8 cellular contexts compared by ENCODE assay signal in the genomic region with DNA sequence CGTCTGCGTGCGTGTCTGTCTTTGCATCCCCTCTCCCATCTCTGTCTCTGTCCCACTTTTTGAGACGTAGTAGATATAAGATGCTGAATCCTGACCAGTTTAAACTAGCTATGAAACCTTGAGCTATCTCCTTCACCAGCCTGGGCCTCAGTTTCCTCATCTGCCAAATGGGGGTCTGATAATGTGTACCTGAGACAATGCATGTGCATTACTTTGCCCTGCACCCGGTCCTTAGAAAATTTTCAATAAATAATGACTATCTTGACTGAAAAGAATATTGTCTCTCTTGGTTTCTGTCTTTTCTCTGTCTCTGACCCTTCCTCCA. TPM values are rescaled to one million over a fixed set of nuclear protein-coding genes. Genes with fewer than 3 reads are reported as not detected.
DNase-seq lines count a peak whose midpoint lies in the region; TF ChIP-seq lines count a peak whose summit lies in the region.

No MANE protein-coding gene starts in this region.

- no peak for TF ChIP-seq POLR2A in NB4 (IDR thresholded peaks at IDR 0.05; ENCODE audit: extremely low read depth, insufficient read length)

- H3K27ac ChIP-seq in ectodermal cell (ENCODE audit: insufficient read depth, low read depth, low read length, poor library complexity, severe bottlenecking) (no peak overlapping the region), neural cell (ENCODE audit: low read length) (peak overlapping the region; percentile 84)

- H3K9ac ChIP-seq in neural cell (ENCODE audit: low read length): peak overlapping the region; percentile 80

- no peaks in the 10 kb centered on the region for H4K20me1 ChIP-seq in neural cell (ENCODE audit: insufficient read depth)

- H3K9me3 ChIP-seq in ectodermal cell (ENCODE audit: control insufficient read depth, low read length) (no peaks in the 10 kb centered on the region), neural cell (ENCODE audit: low read length) (no peaks in the 10 kb centered on the region)

- peak overlapping the region; percentile 79 for H3K4me3 ChIP-seq in BJ (ENCODE audit: low read depth, low read length)
- peak overlapping the region; percentile 80 for H3K4me3 ChIP-seq in NB4 (ENCODE audit: low read depth, low read length)
- H3K4me3 ChIP-seq in ectodermal cell (ENCODE audit: insufficient read depth, low read depth, low read length): peak overlapping the region; percentile 67
- peak overlapping the region; percentile 80 for H3K4me3 ChIP-seq in neural cell (ENCODE audit: low read length)

- TF ChIP-seq CTCF in BJ (IDR thresholded peaks at IDR 0.05; ENCODE audit: insufficient read depth, low read depth, low read length) (no peak), NB4 (IDR thresholded peaks at IDR 0.05; ENCODE audit: low read depth, low read length) (no peak), neural cell (IDR thresholded peaks at IDR 0.05; ENCODE audit: poor library complexity, severe bottlenecking) (no peak)

- H3K36me3 ChIP-seq in BJ (ENCODE audit: control insufficient read depth, insufficient read depth, low read length): no peaks in the 10 kb centered on the region
- H3K36me3 ChIP-seq in ectodermal cell (ENCODE audit: control insufficient read depth, insufficient read depth, low read length): no peaks in the 10 kb centered on the region
- H3K36me3 ChIP-seq in neural cell (ENCODE audit: insufficient read depth, low read length): no peaks in the 10 kb centered on the region

- H3F3A ChIP-seq in neural cell (ENCODE audit: insufficient read depth, low read length, poor library complexity, severe bottlenecking): no peaks in the 10 kb centered on the region

- no peak for TF ChIP-seq EP300 in neural cell (conservative IDR thresholded peaks at IDR 0.05; ENCODE audit: poor library complexity, severe bottlenecking)

- CTCF ChIA-PET in BJ (lab: Yijun Ruan, JAX): no interaction called here

- TF ChIP-seq RAD21 in neural cell (conservative IDR thresholded peaks at IDR 0.05): no peak

- H3K9me2 ChIP-seq in neural cell (ENCODE audit: insufficient read depth, low read length): no peaks in the 10 kb centered on the region

- peak overlapping the region; percentile 76 for H3K4me2 ChIP-seq in neural cell (ENCODE audit: low read length)

- 0 to 1% methylated on average over 4 to 5 of the region's 5 CpGs for WGBS in ectodermal cell, 2 experiments

- peaks cover 8% of the 10 kb centered on the region for H3K79me2 ChIP-seq in neural cell (replicated peaks; ENCODE audit: insufficient read depth, low read length)

- H2AFZ ChIP-seq in neural cell (ENCODE audit: low read depth, low read length): no peak overlapping the region

- POLR2A ChIA-PET in BJ (lab: Charles Lee): no interaction called here

- no peak for DNase-seq in BJ (ENCODE audit: low read depth)
- DNase-seq in NB4 (ENCODE audit: low read depth): no peak
- DNase-seq in NCI-H524 treated with DMSO at 0.1 percent for 48 hours (lab: John Stamatoyannopoulos, UW): no peak
- DNase-seq in SIG-M5 treated with dmso at 0.1 percent for 504 hours (lab: John Stamatoyannopoulos, UW; ENCODE audit: unreplicated experiment): no peak
- no peak for DNase-seq in GOT3 (lab: John Stamatoyannopoulos, UW)
- no peak for DNase-seq in ureter (ENCODE audit: low spot score)

- no peaks in the 10 kb centered on the region for H3K4me1 ChIP-seq in ectodermal cell (ENCODE audit: control insufficient read depth, insufficient read depth, low read length)

- no peaks in the 10 kb centered on the region for H3K27me3 ChIP-seq in BJ (ENCODE audit: control insufficient read depth, insufficient read depth, low read length)
- no peaks in the 10 kb centered on the region for H3K27me3 ChIP-seq in ectodermal cell (ENCODE audit: control insufficient read depth, insufficient read depth, low read length, poor library complexity, severe bottlenecking)
- no peaks in the 10 kb centered on the region for H3K27me3 ChIP-seq in neural cell (ENCODE audit: insufficient read depth, low read depth, low read length)

TF ChIP-seq in neural cell, 6 proteins besides CTCF, POLR2A, EP300 and RAD21:
- no peak for TF ChIP-seq EZH2 (IDR thresholded peaks at IDR 0.05; ENCODE audit: borderline replicate concordance, insufficient read depth, low read length, poor library complexity, severe bottlenecking)
- TF ChIP-seq POLR2AphosphoS5 (IDR thresholded peaks at IDR 0.05): no peak
- TF ChIP-seq MXI1 (conservative IDR thresholded peaks at IDR 0.05; ENCODE audit: poor library complexity, severe bottlenecking): no peak
- TF ChIP-seq, protein P1, sequence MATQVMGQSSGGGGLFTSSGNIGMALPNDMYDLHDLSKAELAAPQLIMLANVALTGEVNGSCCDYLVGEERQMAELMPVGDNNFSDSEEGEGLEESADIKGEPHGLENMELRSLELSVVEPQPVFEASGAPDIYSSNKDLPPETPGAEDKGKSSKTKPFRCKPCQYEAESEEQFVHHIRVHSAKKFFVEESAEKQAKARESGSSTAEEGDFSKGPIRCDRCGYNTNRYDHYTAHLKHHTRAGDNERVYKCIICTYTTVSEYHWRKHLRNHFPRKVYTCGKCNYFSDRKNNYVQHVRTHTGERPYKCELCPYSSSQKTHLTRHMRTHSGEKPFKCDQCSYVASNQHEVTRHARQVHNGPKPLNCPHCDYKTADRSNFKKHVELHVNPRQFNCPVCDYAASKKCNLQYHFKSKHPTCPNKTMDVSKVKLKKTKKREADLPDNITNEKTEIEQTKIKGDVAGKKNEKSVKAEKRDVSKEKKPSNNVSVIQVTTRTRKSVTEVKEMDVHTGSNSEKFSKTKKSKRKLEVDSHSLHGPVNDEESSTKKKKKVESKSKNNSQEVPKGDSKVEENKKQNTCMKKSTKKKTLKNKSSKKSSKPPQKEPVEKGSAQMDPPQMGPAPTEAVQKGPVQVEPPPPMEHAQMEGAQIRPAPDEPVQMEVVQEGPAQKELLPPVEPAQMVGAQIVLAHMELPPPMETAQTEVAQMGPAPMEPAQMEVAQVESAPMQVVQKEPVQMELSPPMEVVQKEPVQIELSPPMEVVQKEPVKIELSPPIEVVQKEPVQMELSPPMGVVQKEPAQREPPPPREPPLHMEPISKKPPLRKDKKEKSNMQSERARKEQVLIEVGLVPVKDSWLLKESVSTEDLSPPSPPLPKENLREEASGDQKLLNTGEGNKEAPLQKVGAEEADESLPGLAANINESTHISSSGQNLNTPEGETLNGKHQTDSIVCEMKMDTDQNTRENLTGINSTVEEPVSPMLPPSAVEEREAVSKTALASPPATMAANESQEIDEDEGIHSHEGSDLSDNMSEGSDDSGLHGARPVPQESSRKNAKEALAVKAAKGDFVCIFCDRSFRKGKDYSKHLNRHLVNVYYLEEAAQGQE (IDR thresholded peaks at IDR 0.05; ENCODE audit: borderline replicate concordance): no peak
- no peak for TF ChIP-seq TAF1 (IDR thresholded peaks at IDR 0.05; ENCODE audit: low read depth)
- no peak for TF ChIP-seq SMC3 (conservative IDR thresholded peaks at IDR 0.05; ENCODE audit: poor library complexity)
TF ChIP-seq in neural cell: peak in this region for 0.

RNA-seq across cellular contexts. Expression of a gene that starts 0.6 kb away (rescaled TPM):
- polyA plus RNA-seq in BJ (2011; rRNA removed) (2.3 and 2.5 TPM in 2 replicates), neural cell (35.4 and 37.5 TPM in 2 replicates)
- polyA minus RNA-seq in BJ (2011; rRNA and poly(A)+ RNA removed): 10.4 and 11.2 TPM in 2 replicates
- 8.8 TPM for polyA plus RNA-seq in ectodermal cell (2013, experiment 1 of 4)
- polyA plus RNA-seq in ectodermal cell (2013, experiment 2 of 4): 9.6 TPM
- 6.3 TPM for polyA plus RNA-seq in ectodermal cell (2013, experiment 3 of 4)
- 7.1 TPM for polyA plus RNA-seq in ectodermal cell (2013, experiment 4 of 4)
- polyA minus RNA-seq in neural cell: 46.0 and 53.7 TPM in 2 replicates
- total RNA-seq in ureter: 34.1 TPM

RNA-seq across cellular contexts. Expression of a gene that starts 12.4 kb away (rescaled TPM):
- 22.9 and 29.3 TPM in 2 replicates for polyA plus RNA-seq in BJ (2011; rRNA removed)
- polyA minus RNA-seq in BJ (2011; rRNA and poly(A)+ RNA removed): 8.0 and 10.3 TPM in 2 replicates
- polyA plus RNA-seq in ectodermal cell (2013, experiment 1 of 4): 55.9 TPM
- polyA plus RNA-seq in ectodermal cell (2013, experiment 2 of 4): 55.5 TPM
- polyA plus RNA-seq in ectodermal cell (2013, experiment 3 of 4): 45.1 TPM
- 49.4 TPM for polyA plus RNA-seq in ectodermal cell (2013, experiment 4 of 4)
- 40.2 and 43.2 TPM in 2 replicates for polyA plus RNA-seq in neural cell
- polyA minus RNA-seq in neural cell: 23.6 and 24.0 TPM in 2 replicates
- total RNA-seq in ureter: 74.8 TPM

RNA-seq across cellular contexts. Expression of a gene that starts 46.0 kb away (rescaled TPM):
- polyA plus RNA-seq in BJ (2011; rRNA removed) (1.7 and 2.7 TPM in 2 replicates), neural cell (26.9 and 30.8 TPM in 2 replicates)
- 2.1 and 2.3 TPM in 2 replicates for polyA minus RNA-seq in BJ (2011; rRNA and poly(A)+ RNA removed)
- polyA plus RNA-seq in ectodermal cell (2013, experiment 1 of 4): 19.5 TPM
- polyA plus RNA-seq in ectodermal cell (2013, experiment 2 of 4): 25.5 TPM
- polyA plus RNA-seq in ectodermal cell (2013, experiment 3 of 4): 14.6 TPM
- 19.7 TPM for polyA plus RNA-seq in ectodermal cell (2013, experiment 4 of 4)
- 32.1 and 36.5 TPM in 2 replicates for polyA minus RNA-seq in neural cell
- total RNA-seq in ureter: 7.6 TPM

Comparison
In these comparisons a context has a peak if more than half of its experiments do, and no peak if none do; other contexts are left out.
1. RNA of a gene that starts 0.6 kb away (polyA plus RNA-seq): 35.4 to 37.5 TPM in neural cell; 2.3 to 2.5 TPM in BJ; every median in the first group is over 10 times any median in the second.
2. Peak in every context shown above with its lines, with median percentiles within 50 percentile points of each other: H3K4me3 ChIP-seq.